In the genomic region with DNA sequence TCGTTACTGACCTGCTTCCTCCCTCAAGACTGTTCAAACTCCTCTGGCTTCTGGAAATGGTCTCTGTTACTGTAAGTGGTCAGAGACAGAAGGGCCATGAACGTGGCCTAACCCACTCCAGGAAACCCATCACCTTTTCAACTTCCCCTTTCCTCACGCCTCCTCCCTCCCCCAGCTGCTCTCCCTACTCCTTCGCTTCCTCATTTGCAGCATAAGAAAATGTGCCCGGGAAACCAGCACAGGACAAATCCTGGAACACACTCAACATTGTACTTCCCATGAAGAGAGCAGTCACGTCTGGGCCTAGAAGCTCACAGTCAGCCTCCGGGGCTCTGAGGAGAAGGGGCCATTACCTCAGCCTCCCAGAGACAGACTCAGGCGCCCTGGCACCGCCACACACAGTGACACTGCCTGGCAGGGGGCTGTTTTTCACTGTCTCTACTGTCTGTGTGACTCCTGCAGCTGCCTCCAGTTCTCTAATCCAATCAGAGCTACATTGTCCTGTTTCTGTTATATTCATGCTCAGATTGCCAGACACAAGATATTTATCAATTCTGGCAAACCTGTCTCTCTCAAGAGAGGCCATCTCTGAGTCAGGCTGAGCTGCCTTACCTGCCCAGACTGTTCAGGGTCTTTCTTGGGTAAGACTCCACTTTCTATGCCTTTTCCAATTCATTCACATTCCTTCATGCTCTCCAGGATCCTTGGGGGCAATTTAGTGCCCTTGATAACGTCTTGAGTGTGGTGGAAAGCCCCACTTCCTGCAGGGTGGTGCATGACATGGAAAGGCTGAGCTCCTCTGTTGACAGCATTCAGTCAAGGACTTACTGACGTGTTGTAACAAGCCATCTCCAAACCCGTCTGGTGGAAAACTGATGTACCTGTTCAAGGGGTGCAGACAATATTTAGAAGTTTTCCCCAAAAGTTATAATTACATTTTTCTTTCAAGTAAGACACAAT, we compare ENCODE assay signal across 9 cellular contexts.
A peak's percentile ranks its signal among the peaks of the same experiment; 100 is the strongest.
DNase-seq lines count a peak whose midpoint lies in the region; ATAC-seq and TF ChIP-seq lines count a peak whose summit lies in the region.
"Had no signal": no experiment of that assay in that cellular context is flagged by ENCODE, and none has a peak within 500 bp of the region (broad histone marks: within the 10 kb centered on the region; RNA-seq: fewer than 3 reads in every experiment).

No MANE protein-coding gene starts in this region.

- no peak overlapping the region for H3K27ac ChIP-seq in tibial artery
- H3K27ac ChIP-seq: SK-N-MC had no signal

- no peaks in the 10 kb centered on the region for H3K36me3 ChIP-seq in tibial artery

- H3K9me3 ChIP-seq in tibial artery = no peaks in the 10 kb centered on the region

- H3K4me3 Mint-ChIP-seq in WTC11 = no peak overlapping the region

- no peak overlapping the region for H3K4me3 ChIP-seq in tibial artery
- H3K4me3 ChIP-seq: SK-N-MC had no signal

- DNase-seq in NCI-H2107 treated with DMSO at 0.1 percent for 48 hours (lab: John Stamatoyannopoulos, UW; ENCODE audit: unreplicated experiment) = peak; percentile 27
- no peak for DNase-seq in NCI-H2107 (lab: John Stamatoyannopoulos, UW)
- peak; percentile 14 for DNase-seq in WTC11 (ENCODE audit: low spot score)
- DNase-seq in left lobe of liver (ENCODE audit: low spot score) = peak; percentile 52
- DNase-seq in tibial artery = peak; percentile 63 to 72
- no peak for DNase-seq in COLO829 (ENCODE audit: low spot score)
- DNase-seq in GM19240 (ENCODE audit: insufficient read length, low spot score) = no peak
- DNase-seq in NCI-H2081 treated with DMSO at 0.1 percent for 48 hours (lab: John Stamatoyannopoulos, UW) = no peak

- POLR2A ChIA-PET in WTC11 (lab: Charles Lee) = no interaction called here

- peaks cover 18% of the 10 kb centered on the region for H3K4me1 Mint-ChIP-seq in WTC11

- no peaks in the 10 kb centered on the region for H3K9me3 Mint-ChIP-seq in WTC11

- ATAC-seq in WTC11 (peak; percentile 63), left lobe of liver (peak; percentile 81)

- CTCF ChIA-PET in WTC11 (lab: Charles Lee) = no interaction called here

- TF ChIP-seq CTCF in WTC11 (IDR thresholded peaks at IDR 0.05) (no peak), tibial artery (IDR thresholded peaks at IDR 0.05) (no peak)

- H3K27ac Mint-ChIP-seq in WTC11 = no peak overlapping the region

- peaks cover 0 to 6% (median 0%) of the 10 kb centered on the region in 4 donors for H3K4me1 ChIP-seq in tibial artery

- H3K27me3 Mint-ChIP-seq in WTC11 (ENCODE audit: low read depth) = no peaks in the 10 kb centered on the region; the same call in 1 of the 2 replicates

- no peaks in the 10 kb centered on the region for H3K27me3 ChIP-seq in tibial artery

- H3K36me3 Mint-ChIP-seq in WTC11 = no peaks in the 10 kb centered on the region

- intact Hi-C loops in tibial artery (cut with DNase I; ENCODE audit: low total_unique reads) = no loop called here

TF ChIP-seq in WTC11, 78 proteins besides CTCF, POLR2A, EP300 and RAD21:
- TF ChIP-seq NFYB (CRISPR knock-in tag; conservative IDR thresholded peaks at IDR 0.05; ENCODE audit: low read depth) = no peak
- TF ChIP-seq, protein P1, sequence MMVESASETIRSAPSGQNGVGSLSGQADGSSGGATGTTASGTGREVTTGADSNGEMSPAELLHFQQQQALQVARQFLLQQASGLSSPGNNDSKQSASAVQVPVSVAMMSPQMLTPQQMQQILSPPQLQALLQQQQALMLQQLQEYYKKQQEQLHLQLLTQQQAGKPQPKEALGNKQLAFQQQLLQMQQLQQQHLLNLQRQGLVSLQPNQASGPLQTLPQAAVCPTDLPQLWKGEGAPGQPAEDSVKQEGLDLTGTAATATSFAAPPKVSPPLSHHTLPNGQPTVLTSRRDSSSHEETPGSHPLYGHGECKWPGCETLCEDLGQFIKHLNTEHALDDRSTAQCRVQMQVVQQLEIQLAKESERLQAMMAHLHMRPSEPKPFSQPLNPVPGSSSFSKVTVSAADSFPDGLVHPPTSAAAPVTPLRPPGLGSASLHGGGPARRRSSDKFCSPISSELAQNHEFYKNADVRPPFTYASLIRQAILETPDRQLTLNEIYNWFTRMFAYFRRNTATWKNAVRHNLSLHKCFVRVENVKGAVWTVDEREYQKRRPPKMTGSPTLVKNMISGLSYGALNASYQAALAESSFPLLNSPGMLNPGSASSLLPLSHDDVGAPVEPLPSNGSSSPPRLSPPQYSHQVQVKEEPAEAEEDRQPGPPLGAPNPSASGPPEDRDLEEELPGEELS (CRISPR knock-in tag; IDR thresholded peaks at IDR 0.05) = no peak
- no peak for TF ChIP-seq ZBTB21 (CRISPR knock-in tag; IDR thresholded peaks at IDR 0.05; ENCODE audit: borderline replicate concordance)
- no peak for TF ChIP-seq NR3C1 (CRISPR knock-in tag; conservative IDR thresholded peaks at IDR 0.05; ENCODE audit: low read depth)
- no peak for TF ChIP-seq ZNF263 (CRISPR knock-in tag; IDR thresholded peaks at IDR 0.05; ENCODE audit: low read depth)
- TF ChIP-seq, protein P2, sequence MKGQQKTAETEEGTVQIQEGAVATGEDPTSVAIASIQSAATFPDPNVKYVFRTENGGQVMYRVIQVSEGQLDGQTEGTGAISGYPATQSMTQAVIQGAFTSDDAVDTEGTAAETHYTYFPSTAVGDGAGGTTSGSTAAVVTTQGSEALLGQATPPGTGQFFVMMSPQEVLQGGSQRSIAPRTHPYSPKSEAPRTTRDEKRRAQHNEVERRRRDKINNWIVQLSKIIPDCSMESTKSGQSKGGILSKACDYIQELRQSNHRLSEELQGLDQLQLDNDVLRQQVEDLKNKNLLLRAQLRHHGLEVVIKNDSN (CRISPR knock-in tag; IDR thresholded peaks at IDR 0.05) = no peak
- no peak for TF ChIP-seq ZNF121 (CRISPR knock-in tag; IDR thresholded peaks at IDR 0.05)
- TF ChIP-seq EMX1 (CRISPR knock-in tag; IDR thresholded peaks at IDR 0.05) = no peak
- TF ChIP-seq, protein P3, sequence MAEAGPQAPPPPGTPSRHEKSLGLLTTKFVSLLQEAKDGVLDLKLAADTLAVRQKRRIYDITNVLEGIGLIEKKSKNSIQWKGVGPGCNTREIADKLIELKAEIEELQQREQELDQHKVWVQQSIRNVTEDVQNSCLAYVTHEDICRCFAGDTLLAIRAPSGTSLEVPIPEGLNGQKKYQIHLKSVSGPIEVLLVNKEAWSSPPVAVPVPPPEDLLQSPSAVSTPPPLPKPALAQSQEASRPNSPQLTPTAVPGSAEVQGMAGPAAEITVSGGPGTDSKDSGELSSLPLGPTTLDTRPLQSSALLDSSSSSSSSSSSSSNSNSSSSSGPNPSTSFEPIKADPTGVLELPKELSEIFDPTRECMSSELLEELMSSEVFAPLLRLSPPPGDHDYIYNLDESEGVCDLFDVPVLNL (CRISPR knock-in tag; IDR thresholded peaks at IDR 0.05; ENCODE audit: borderline replicate concordance, low read depth) = no peak
- TF ChIP-seq, protein P4, sequence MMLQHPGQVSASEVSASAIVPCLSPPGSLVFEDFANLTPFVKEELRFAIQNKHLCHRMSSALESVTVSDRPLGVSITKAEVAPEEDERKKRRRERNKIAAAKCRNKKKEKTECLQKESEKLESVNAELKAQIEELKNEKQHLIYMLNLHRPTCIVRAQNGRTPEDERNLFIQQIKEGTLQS (CRISPR knock-in tag; conservative IDR thresholded peaks at IDR 0.05) = no peak
- TF ChIP-seq FOXK1 (CRISPR knock-in tag; IDR thresholded peaks at IDR 0.05) = no peak
- TF ChIP-seq ZNF317 (CRISPR knock-in tag; IDR thresholded peaks at IDR 0.05; ENCODE audit: borderline replicate concordance, low read depth) = no peak
- no peak for TF ChIP-seq ZNF416 (CRISPR knock-in tag; IDR thresholded peaks at IDR 0.05)
- TF ChIP-seq ZNF423 (CRISPR knock-in tag; IDR thresholded peaks at IDR 0.05) = no peak
- TF ChIP-seq, protein P5, sequence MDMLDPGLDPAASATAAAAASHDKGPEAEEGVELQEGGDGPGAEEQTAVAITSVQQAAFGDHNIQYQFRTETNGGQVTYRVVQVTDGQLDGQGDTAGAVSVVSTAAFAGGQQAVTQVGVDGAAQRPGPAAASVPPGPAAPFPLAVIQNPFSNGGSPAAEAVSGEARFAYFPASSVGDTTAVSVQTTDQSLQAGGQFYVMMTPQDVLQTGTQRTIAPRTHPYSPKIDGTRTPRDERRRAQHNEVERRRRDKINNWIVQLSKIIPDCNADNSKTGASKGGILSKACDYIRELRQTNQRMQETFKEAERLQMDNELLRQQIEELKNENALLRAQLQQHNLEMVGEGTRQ (CRISPR knock-in tag; IDR thresholded peaks at IDR 0.05) = no peak
- TF ChIP-seq, protein P6, sequence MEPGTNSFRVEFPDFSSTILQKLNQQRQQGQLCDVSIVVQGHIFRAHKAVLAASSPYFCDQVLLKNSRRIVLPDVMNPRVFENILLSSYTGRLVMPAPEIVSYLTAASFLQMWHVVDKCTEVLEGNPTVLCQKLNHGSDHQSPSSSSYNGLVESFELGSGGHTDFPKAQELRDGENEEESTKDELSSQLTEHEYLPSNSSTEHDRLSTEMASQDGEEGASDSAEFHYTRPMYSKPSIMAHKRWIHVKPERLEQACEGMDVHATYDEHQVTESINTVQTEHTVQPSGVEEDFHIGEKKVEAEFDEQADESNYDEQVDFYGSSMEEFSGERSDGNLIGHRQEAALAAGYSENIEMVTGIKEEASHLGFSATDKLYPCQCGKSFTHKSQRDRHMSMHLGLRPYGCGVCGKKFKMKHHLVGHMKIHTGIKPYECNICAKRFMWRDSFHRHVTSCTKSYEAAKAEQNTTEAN (CRISPR knock-in tag; IDR thresholded peaks at IDR 0.05) = no peak
- TF ChIP-seq OVOL2 (CRISPR knock-in tag; IDR thresholded peaks at IDR 0.05; ENCODE audit: borderline replicate concordance) = no peak

Comparison
In these comparisons a context has a peak if more than half of its experiments do, and no peak if none do; other contexts are left out.
1. DNase-seq: peak in NCI-H2107 treated with DMSO at 0.1 percent for 48 hours (single experiment), WTC11 (single experiment), left lobe of liver (single experiment) and tibial artery (2 of 2); none in NCI-H2107 (single experiment), COLO829 (single experiment), GM19240 (single experiment) and NCI-H2081 treated with DMSO at 0.1 percent for 48 hours (single experiment).